Comparison of ENCODE assay signal across 31 cellular contexts in genomic region chr12:132165584-132165983, GRCh38.
"Had no signal": no experiment of that assay in that cellular context is flagged by ENCODE, and none has a peak within 500 bp of the region (broad histone marks: within the 10 kb centered on the region; RNA-seq: fewer than 3 reads in every experiment).

No MANE protein-coding gene starts in this region.

- H3K27me3 ChIP-seq: adrenal gland, colonic mucosa had no signal

- H3K4me3 ChIP-seq: adrenal gland, body of pancreas, colonic mucosa had no signal

- H3K9me3 Mint-ChIP-seq: activated CD4-positive, alpha-beta memory T cell treated with anti-CD3 and anti-CD28 coated beads for 36 hours; activated naive CD4-positive, alpha-beta T cell treated with anti-CD3 and anti-CD28 coated beads for 36 hours; activated naive CD4-positive, alpha-beta T cell treated with anti-CD3 and anti-CD28 coated beads, Interleukin-2, amount 50 U/mL, for 24 hours; activated naive CD8-positive, alpha-beta T cell treated with anti-CD3 and anti-CD28 coated beads for 36 hours; activated T-helper 1 cell treated with anti-CD3 and anti-CD28 coated beads, Interleukin-12 subunit alpha, Interleukin-12 subunit beta, Interleukin-2, Interleukin-4 antibody, amounts not matched to agents 30 ng/mL and 10 ng/mL and 1 ng/mL, durations not matched to agents 14 hours and 24 hours and 36 hours had no signal

- H3K27me3 Mint-ChIP-seq: activated CD4-positive, alpha-beta T cell treated with anti-CD3 and anti-CD28 coated beads for 36 hours; activated naive CD4-positive, alpha-beta T cell treated with anti-CD3 and anti-CD28 coated beads, Interleukin-2, amount 50 U/mL, for 24 hours; activated naive CD8-positive, alpha-beta T cell treated with anti-CD3 and anti-CD28 coated beads for 36 hours; activated naive CD8-positive, alpha-beta T cell treated with anti-CD3 and anti-CD28 coated beads, Interleukin-2, amount 50 U/mL, for 24 hours; T-helper 17 cell had no signal

- H3K27ac ChIP-seq: adrenal gland, body of pancreas, colonic mucosa, WERI-Rb-1 had no signal

- H3K36me3 ChIP-seq: adrenal gland, colonic mucosa, WERI-Rb-1 had no signal

- H3K4me1 ChIP-seq: body of pancreas, colonic mucosa had no signal

- H3K36me3 Mint-ChIP-seq: activated CD4-positive, alpha-beta memory T cell treated with anti-CD3 and anti-CD28 coated beads for 36 hours; activated CD8-positive, alpha-beta memory T cell treated with anti-CD3 and anti-CD28 coated beads, Interleukin-2, amount 10 ng/mL, durations not matched to agents 7 days and 5 days; activated naive CD4-positive, alpha-beta T cell treated with anti-CD3 and anti-CD28 coated beads, Interleukin-2, amount 50 U/mL, for 24 hours; activated naive CD8-positive, alpha-beta T cell treated with anti-CD3 and anti-CD28 coated beads for 36 hours had no signal

- ATAC-seq: activated CD4-positive, alpha-beta T cell treated with anti-CD3 and anti-CD28 coated beads for 36 hours; activated CD8-positive, alpha-beta memory T cell treated with anti-CD3 and anti-CD28 coated beads, Interleukin-2, amount 10 ng/mL, durations not matched to agents 7 days and 5 days; activated CD8-positive, alpha-beta T cell treated with anti-CD3 and anti-CD28 coated beads, Interleukin-2, amount 10 ng/mL, durations not matched to agents 7 days and 5 days; activated naive CD8-positive, alpha-beta T cell treated with anti-CD3 and anti-CD28 coated beads, Interleukin-2, amount 50 U/mL, for 24 hours; body of pancreas; esophagus mucosa; T-helper 17 cell had no signal

- DNase-seq: activated CD4-positive, alpha-beta memory T cell treated with anti-CD3 and anti-CD28 coated beads for 36 hours; activated CD4-positive, alpha-beta T cell treated with anti-CD3 and anti-CD28 coated beads for 36 hours; activated CD4-positive, alpha-beta T cell treated with anti-CD3 and anti-CD28 coated beads, Interleukin-2, amount 10 ng/mL, durations not matched to agents 24 days and 14 days; activated CD4-positive, CD25-positive, alpha-beta regulatory T cell; activated CD4-positive, CD25-positive, alpha-beta regulatory T cell treated with anti-CD3 and anti-CD28 coated beads, Interleukin-2, amount 50 U/mL, for 72 hours; activated CD8-positive, alpha-beta memory T cell treated with anti-CD3 and anti-CD28 coated beads, Interleukin-2, amount 10 ng/mL, durations not matched to agents 7 days and 5 days; activated CD8-positive, alpha-beta memory T cell treated with anti-CD3 and anti-CD28 coated beads, Interleukin-2, amount 50 U/mL, for 4 hours; activated CD8-positive, alpha-beta T cell treated with anti-CD3 and anti-CD28 coated beads, Interleukin-2, amount 10 ng/mL, durations not matched to agents 7 days and 5 days; activated effector memory CD4-positive, alpha-beta T cell treated with anti-CD3 and anti-CD28 coated beads, Interleukin-2, amount 50 U/mL, for 16 hours; activated naive CD4-positive, alpha-beta T cell treated with anti-CD3 and anti-CD28 coated beads for 36 hours; activated naive CD8-positive, alpha-beta T cell treated with anti-CD3 and anti-CD28 coated beads for 36 hours; activated naive CD8-positive, alpha-beta T cell treated with anti-CD3 and anti-CD28 coated beads, Interleukin-2, amount 50 U/mL, for 24 hours; activated T-cell treated with anti-CD3 and anti-CD28 coated beads, Interleukin-2, amount 50 U/mL, for 1 hour; activated T-cell treated with anti-CD3 and anti-CD28 coated beads, Interleukin-2, amount 50 U/mL, for 48 hours; amygdala; body of pancreas; caudate nucleus; colonic mucosa; effector CD8-positive, alpha-beta T cell; foreskin fibroblast; glutamatergic neuron; T-helper 1 cell; T1000; WERI-Rb-1 had no signal

- H3K27ac Mint-ChIP-seq: activated CD4-positive, alpha-beta memory T cell treated with anti-CD3 and anti-CD28 coated beads for 36 hours; activated CD4-positive, alpha-beta T cell treated with anti-CD3 and anti-CD28 coated beads for 36 hours; activated CD4-positive, alpha-beta T cell treated with anti-CD3 and anti-CD28 coated beads, Interleukin-2, amount 10 ng/mL, durations not matched to agents 24 days and 14 days; activated CD8-positive, alpha-beta memory T cell treated with anti-CD3 and anti-CD28 coated beads, Interleukin-2, amount 10 ng/mL, durations not matched to agents 7 days and 5 days; activated CD8-positive, alpha-beta T cell treated with anti-CD3 and anti-CD28 coated beads, Interleukin-2, amount 10 ng/mL, durations not matched to agents 7 days and 5 days; activated naive CD4-positive, alpha-beta T cell treated with anti-CD3 and anti-CD28 coated beads for 36 hours; activated naive CD4-positive, alpha-beta T cell treated with anti-CD3 and anti-CD28 coated beads, Interleukin-2, amount 50 U/mL, for 24 hours; activated naive CD8-positive, alpha-beta T cell treated with anti-CD3 and anti-CD28 coated beads for 36 hours; activated naive CD8-positive, alpha-beta T cell treated with anti-CD3 and anti-CD28 coated beads, Interleukin-2, amount 50 U/mL, for 24 hours; activated T-helper 1 cell treated with anti-CD3 and anti-CD28 coated beads, Interleukin-12 subunit alpha, Interleukin-12 subunit beta, Interleukin-2, Interleukin-4 antibody, amounts not matched to agents 30 ng/mL and 10 ng/mL and 1 ng/mL, durations not matched to agents 14 hours and 24 hours and 36 hours; activated T-helper 2 cell treated with anti-CD3 and anti-CD28 coated beads, Interferon-gamma antibody, Interleukin-2, Interleukin-4, amounts not matched to agents 10 μg/mL and 5 μg/mL and 100 μg/mL, durations not matched to agents 14 hours and 24 hours and 36 hours; T-helper 17 cell had no signal

- H3K4me3 Mint-ChIP-seq: activated CD4-positive, alpha-beta memory T cell treated with anti-CD3 and anti-CD28 coated beads for 36 hours; activated CD4-positive, alpha-beta T cell treated with anti-CD3 and anti-CD28 coated beads for 36 hours; activated CD4-positive, alpha-beta T cell treated with anti-CD3 and anti-CD28 coated beads, Interleukin-2, amount 10 ng/mL, durations not matched to agents 24 days and 14 days; activated CD8-positive, alpha-beta memory T cell treated with anti-CD3 and anti-CD28 coated beads, Interleukin-2, amount 10 ng/mL, durations not matched to agents 7 days and 5 days; activated CD8-positive, alpha-beta T cell treated with anti-CD3 and anti-CD28 coated beads, Interleukin-2, amount 10 ng/mL, durations not matched to agents 7 days and 5 days; activated naive CD4-positive, alpha-beta T cell treated with anti-CD3 and anti-CD28 coated beads for 36 hours; activated naive CD4-positive, alpha-beta T cell treated with anti-CD3 and anti-CD28 coated beads, Interleukin-2, amount 50 U/mL, for 24 hours; activated naive CD8-positive, alpha-beta T cell treated with anti-CD3 and anti-CD28 coated beads for 36 hours; activated naive CD8-positive, alpha-beta T cell treated with anti-CD3 and anti-CD28 coated beads, Interleukin-2, amount 50 U/mL, for 24 hours; activated T-helper 1 cell treated with anti-CD3 and anti-CD28 coated beads, Interleukin-12 subunit alpha, Interleukin-12 subunit beta, Interleukin-2, Interleukin-4 antibody, amounts not matched to agents 30 ng/mL and 10 ng/mL and 1 ng/mL, durations not matched to agents 14 hours and 24 hours and 36 hours; T-helper 17 cell; T-helper 2 cell treated with Interferon-gamma antibody and Interleukin-4, amounts not matched to agents 5 μg/mL and 100 μg/mL, for 36 hours had no signal

- H3K9me3 ChIP-seq: adrenal gland, body of pancreas, colonic mucosa had no signal
